In genomic region chr21:39441502-39442475, GRCh38 we compare ENCODE assay signal across 10 cellular contexts. TPM values are rescaled to one million over a fixed set of nuclear protein-coding genes. Genes with fewer than 3 reads are reported as not detected.
DNase-seq lines count a peak whose midpoint lies in the region; ATAC-seq and TF ChIP-seq lines count a peak whose summit lies in the region.
"Had no signal": no experiment of that assay in that cellular context is flagged by ENCODE, and none has a peak within 500 bp of the region (broad histone marks: within the 10 kb centered on the region; RNA-seq: fewer than 3 reads in every experiment).

No MANE protein-coding gene starts in this region.

- peaks cover 13 to 19% (median 19%) of the 10 kb centered on the region in 3 donors for H3K4me1 Mint-ChIP-seq in CD8-positive, alpha-beta memory T cell

- H3K9me3 Mint-ChIP-seq in CD8-positive, alpha-beta memory T cell: peaks cover 0 to 4% (median 0%) of the 10 kb centered on the region in 5 donors

- no peak overlapping the region for H3K27ac ChIP-seq in CD8-positive, alpha-beta memory T cell (ENCODE audit: low read depth, low read length)
- H3K27ac ChIP-seq in SU-DHL-6 (ENCODE audit: low read depth, low read length) (no peak overlapping the region), neural cell (ENCODE audit: low read length) (no peak overlapping the region)
- H3K27ac ChIP-seq: skin epidermis had no signal

- H3K4me3 ChIP-seq in CD8-positive, alpha-beta memory T cell (ENCODE audit: low read length): no peak overlapping the region
- H3K4me3 ChIP-seq in MG63: no peak overlapping the region
- no peak overlapping the region for H3K4me3 ChIP-seq in SU-DHL-6 (ENCODE audit: insufficient read depth, low read length, poor library complexity, severe bottlenecking)
- H3K4me3 ChIP-seq in neural cell (ENCODE audit: low read length): no peak overlapping the region
- H3K4me3 ChIP-seq: skin epidermis had no signal

- H3K27ac Mint-ChIP-seq in CD8-positive, alpha-beta memory T cell: no peak overlapping the region

- H3K4me3 Mint-ChIP-seq in CD8-positive, alpha-beta memory T cell: peak overlapping the region in 1 of 7 donors; percentile 52

- H3K4me2 ChIP-seq in SU-DHL-6 (ENCODE audit: low read depth, low read length, poor library complexity, severe bottlenecking) (no peak overlapping the region), neural cell (ENCODE audit: low read length) (no peak overlapping the region)

- H3K9me2 ChIP-seq in SU-DHL-6 (replicated peaks; ENCODE audit: insufficient read depth, low read length) (no peaks in the 10 kb centered on the region), neural cell (ENCODE audit: insufficient read depth, low read length) (no peaks in the 10 kb centered on the region)

- H3F3A ChIP-seq in SU-DHL-6 (ENCODE audit: insufficient read depth): no peaks in the 10 kb centered on the region; the same call in 1 of the 2 replicates
- no peaks in the 10 kb centered on the region for H3F3A ChIP-seq in neural cell (ENCODE audit: insufficient read depth, low read length, poor library complexity, severe bottlenecking)

- peak in 4 of 5 donors; percentile 7 to 54 (median 17) for DNase-seq in CD8-positive, alpha-beta memory T cell
- DNase-seq in MG63: peak; percentile 33
- DNase-seq in effector CD8-positive, alpha-beta T cell (lab: John Stamatoyannopoulos, UW): peak; percentile 2

- H3K4me1 ChIP-seq in CD8-positive, alpha-beta memory T cell (ENCODE audit: insufficient read depth, low read length): peaks cover 12% of the 10 kb centered on the region

- no peaks in the 10 kb centered on the region for H3K36me3 ChIP-seq in CD8-positive, alpha-beta memory T cell (ENCODE audit: insufficient read depth, low read length)
- H3K36me3 ChIP-seq in MG63: no peaks in the 10 kb centered on the region
- no peaks in the 10 kb centered on the region for H3K36me3 ChIP-seq in SU-DHL-6 (ENCODE audit: low read length)
- H3K36me3 ChIP-seq in neural cell (ENCODE audit: insufficient read depth, low read length): no peaks in the 10 kb centered on the region

- H3K79me2 ChIP-seq in SU-DHL-6 (ENCODE audit: insufficient read depth, low read length): no peaks in the 10 kb centered on the region
- H3K79me2 ChIP-seq in neural cell (replicated peaks; ENCODE audit: insufficient read depth, low read length): no peaks in the 10 kb centered on the region

- peak; percentile 79 for TF ChIP-seq RAD21 in neural cell (conservative IDR thresholded peaks at IDR 0.05)

- no peaks in the 10 kb centered on the region for H3K9me3 ChIP-seq in CD8-positive, alpha-beta memory T cell (ENCODE audit: low read length)
- H3K9me3 ChIP-seq in MG63 (no peaks in the 10 kb centered on the region), SU-DHL-6 (ENCODE audit: insufficient read depth, low read length) (no peaks in the 10 kb centered on the region), neural cell (ENCODE audit: low read length) (no peaks in the 10 kb centered on the region)

- H3K27me3 ChIP-seq in CD8-positive, alpha-beta memory T cell (ENCODE audit: insufficient read depth, low read length, poor library complexity, severe bottlenecking): no peaks in the 10 kb centered on the region
- H3K27me3 ChIP-seq in MG63: no peaks in the 10 kb centered on the region; the same call in 1 of the 2 replicates
- no peaks in the 10 kb centered on the region for H3K27me3 ChIP-seq in SU-DHL-6 (ENCODE audit: low read length)
- H3K27me3 ChIP-seq in neural cell (ENCODE audit: insufficient read depth, low read depth, low read length): no peaks in the 10 kb centered on the region

- no peak for TF ChIP-seq EP300 in neural cell (conservative IDR thresholded peaks at IDR 0.05; ENCODE audit: poor library complexity, severe bottlenecking)

- CTCF ChIA-PET in CD8-positive, alpha-beta memory T cell (lab: Charles Lee): interaction anchor here (0.6 to 1.8 kb wide), 5 partner anchors 8 to 47 kb away, joined by 3 to 8 read pairs (median 4); no protein-coding TSS in a partner anchor

- no peak overlapping the region for H2AFZ ChIP-seq in SU-DHL-6 (ENCODE audit: low read depth, low read length, severe bottlenecking)
- H2AFZ ChIP-seq in neural cell (ENCODE audit: low read depth, low read length): no peak overlapping the region

- H3K27me3 Mint-ChIP-seq in CD8-positive, alpha-beta memory T cell: peaks cover 22 to 39% of the 10 kb centered on the region in 2 donors

- ATAC-seq in GM18867 (IDR thresholded peaks at IDR 0.05; ENCODE audit: unreplicated experiment) (peak; percentile 37), HG03025 (IDR thresholded peaks at IDR 0.05; ENCODE audit: low FRiP score, unreplicated experiment) (no peak), GM19452 (IDR thresholded peaks at IDR 0.05; ENCODE audit: unreplicated experiment) (no peak)

- TF ChIP-seq CTCF in SU-DHL-6 (IDR thresholded peaks at IDR 0.05; ENCODE audit: insufficient read depth, low read length, poor library complexity, severe bottlenecking) (peak; percentile 79), neural cell (IDR thresholded peaks at IDR 0.05; ENCODE audit: poor library complexity, severe bottlenecking) (peak; percentile 78)

- no peaks in the 10 kb centered on the region for H4K20me1 ChIP-seq in SU-DHL-6 (ENCODE audit: low read depth, low read length)
- H4K20me1 ChIP-seq in neural cell (ENCODE audit: insufficient read depth): no peaks in the 10 kb centered on the region

- POLR2A ChIA-PET in CD8-positive, alpha-beta memory T cell (lab: Charles Lee): no interaction called here

- H3K36me3 Mint-ChIP-seq in CD8-positive, alpha-beta memory T cell: peaks cover 0 to 6% (median 3%) of the 10 kb centered on the region in 3 donors

- no peak overlapping the region for H3K9ac ChIP-seq in SU-DHL-6 (ENCODE audit: low read length)
- H3K9ac ChIP-seq in neural cell (ENCODE audit: low read length): no peak overlapping the region

TF ChIP-seq in neural cell, 6 proteins besides CTCF, POLR2A, EP300 and RAD21:
- no peak for TF ChIP-seq TAF1 (IDR thresholded peaks at IDR 0.05; ENCODE audit: low read depth)
- no peak for TF ChIP-seq MXI1 (conservative IDR thresholded peaks at IDR 0.05; ENCODE audit: poor library complexity, severe bottlenecking)
- TF ChIP-seq SMC3 (conservative IDR thresholded peaks at IDR 0.05; ENCODE audit: poor library complexity): peak; percentile 78

RNA-seq across cellular contexts. Expression of gene LCA5L, which starts 3.8 kb away (rescaled TPM):
- under 1 TPM; 0.13 to 0.33 TPM for total RNA-seq in CD8-positive, alpha-beta memory T cell
- polyA plus RNA-seq in CD8-positive, alpha-beta memory T cell: 0.25 TPM
- 0.59 TPM in 2 replicates for total RNA-seq in MG63 (2014; rRNA removed; shearing (Covaris generic); ENCODE audit: low replicate concordance)
- polyA plus RNA-seq in neural cell: 0.09 and 1.1 TPM in 2 replicates
- polyA minus RNA-seq in neural cell: 1.2 TPM in 1 of 2 replicates, not detected in the other
- total RNA-seq: T-helper 2 cell treated with Interferon-gamma antibody and Interleukin-4, amounts not matched to agents 100 ng/mL and 5 ng/mL, for 36 hours had no signal

RNA-seq across cellular contexts. Expression of gene SH3BGR, which starts 10.0 kb away (rescaled TPM):
- total RNA-seq in CD8-positive, alpha-beta memory T cell: 1 to 10 TPM; 4.5 to 5.8 TPM
- polyA plus RNA-seq in CD8-positive, alpha-beta memory T cell: 1.6 TPM
- total RNA-seq in MG63 (2014; rRNA removed; shearing (Covaris generic); ENCODE audit: low replicate concordance): 0.35 and 1.0 TPM in 2 replicates
- 5.5 and 13.8 TPM in 2 replicates for polyA plus RNA-seq in neural cell
- polyA minus RNA-seq in neural cell: 2.4 and 4.7 TPM in 2 replicates
